Comparison of ENCODE assay signal across 8 cellular contexts in genomic region chr6:19024737-19025136, GRCh38.
DNase-seq lines count a peak whose midpoint lies in the region; ATAC-seq and TF ChIP-seq lines count a peak whose summit lies in the region.

No MANE protein-coding gene starts in this region.

- intact Hi-C loops in heart right ventricle (cut with DNase I), result loop anchor here in 8 of 10 donors (1.0 to 10.0 kb wide), 7 partner anchors 186 to 830 kb away; no protein-coding TSS in a partner anchor
- intact Hi-C loops in activated CD4-positive, alpha-beta T cell treated with anti-CD3 and anti-CD28 coated beads, Interleukin-2, amount 10 ng/mL, durations not matched to agents 24 days and 14 days (cut with micrococcal nuclease), result no loop called here

- H3K4me3 Mint-ChIP-seq in activated CD4-positive, alpha-beta T cell treated with anti-CD3 and anti-CD28 coated beads, Interleukin-2, amount 10 ng/mL, durations not matched to agents 24 days and 14 days, result no peak overlapping the region

- no peaks in the 10 kb centered on the region for H3K9me3 ChIP-seq in heart right ventricle

- WGBS in heart right ventricle, 2 donors, result 20 to 23% methylated on average over 4 of the region's 4 CpGs

- H3K4me1 Mint-ChIP-seq in activated CD4-positive, alpha-beta T cell treated with anti-CD3 and anti-CD28 coated beads, Interleukin-2, amount 10 ng/mL, durations not matched to agents 24 days and 14 days, result no peaks in the 10 kb centered on the region

- no peaks in the 10 kb centered on the region for H3K27me3 ChIP-seq in heart right ventricle

- no peaks in the 10 kb centered on the region for H3K36me3 Mint-ChIP-seq in activated CD4-positive, alpha-beta T cell treated with anti-CD3 and anti-CD28 coated beads, Interleukin-2, amount 10 ng/mL, durations not matched to agents 24 days and 14 days (ENCODE audit: low read depth)

- peak; percentile 32 for DNase-seq in AG20443 (ENCODE audit: low spot score)
- DNase-seq in HT-29 (ENCODE audit: low spot score), result peak; percentile 75
- DNase-seq in RKO (ENCODE audit: low spot score), result peak; percentile 60
- peak in 1 of 2 donors; percentile 25 for DNase-seq in heart right ventricle
- DNase-seq in ureter (ENCODE audit: low spot score), result peak; percentile 46
- no peak for DNase-seq in activated CD4-positive, alpha-beta T cell treated with anti-CD3 and anti-CD28 coated beads, Interleukin-2, amount 10 ng/mL, durations not matched to agents 24 days and 14 days
- no peak for DNase-seq in KG1 (lab: John Stamatoyannopoulos, UW)

- no peaks in the 10 kb centered on the region for H3K36me3 ChIP-seq in heart right ventricle

- no peak overlapping the region for H3K27ac ChIP-seq in heart right ventricle

- peak; percentile 9 to 70 (median 56) for TF ChIP-seq CTCF in heart right ventricle (IDR thresholded peaks at IDR 0.05)

- no peak overlapping the region for H3K27ac Mint-ChIP-seq in activated CD4-positive, alpha-beta T cell treated with anti-CD3 and anti-CD28 coated beads, Interleukin-2, amount 10 ng/mL, durations not matched to agents 24 days and 14 days

- H3K4me3 ChIP-seq in heart right ventricle, result no peak overlapping the region

- no peaks in the 10 kb centered on the region for H3K27me3 Mint-ChIP-seq in activated CD4-positive, alpha-beta T cell treated with anti-CD3 and anti-CD28 coated beads, Interleukin-2, amount 10 ng/mL, durations not matched to agents 24 days and 14 days

- ATAC-seq in heart right ventricle (peak in 5 of 8 donors; percentile 49 to 69 (median 58)), HG03457 (IDR thresholded peaks at IDR 0.05; ENCODE audit: unreplicated experiment) (no peak)

- no peaks in the 10 kb centered on the region for H3K9me3 Mint-ChIP-seq in activated CD4-positive, alpha-beta T cell treated with anti-CD3 and anti-CD28 coated beads, Interleukin-2, amount 10 ng/mL, durations not matched to agents 24 days and 14 days

- peaks cover 0 to 4% (median 0%) of the 10 kb centered on the region in 9 donors for H3K4me1 ChIP-seq in heart right ventricle

Comparison
In these comparisons a context has a peak if more than half of its experiments do, and no peak if none do; other contexts are left out.
1. DNase-seq: peak in AG20443 (single experiment), HT-29 (single experiment), RKO (single experiment) and ureter (single experiment); none in activated CD4-positive, alpha-beta T cell treated with anti-CD3 and anti-CD28 coated beads, Interleukin-2, amount 10 ng/mL, durations not matched to agents 24 days and 14 days (single experiment) and KG1 (single experiment).